ENCODE assay signal across 32 cellular contexts in genomic region chr5:123517479-123517878, GRCh38. TPM values are rescaled to one million over a fixed set of nuclear protein-coding genes. Genes with fewer than 3 reads are reported as not detected.
A peak's percentile ranks its signal among the peaks of the same experiment; 100 is the strongest.
DNase-seq lines count a peak whose midpoint lies in the region; ATAC-seq, FAIRE-seq and TF ChIP-seq lines count a peak whose summit lies in the region.
"Had no signal": no experiment of that assay in that cellular context is flagged by ENCODE, and none has a peak within 500 bp of the region (broad histone marks: within the 10 kb centered on the region; RNA-seq: fewer than 3 reads in every experiment).

No MANE protein-coding gene starts in this region.

- H3K9me2 ChIP-seq in DOHH2 (replicated peaks; ENCODE audit: control insufficient read depth, low read length): no peaks in the 10 kb centered on the region
- H3K9me2 ChIP-seq: SK-N-SH had no signal

- H3K4me3 Mint-ChIP-seq in IgD-negative memory B cell: peak overlapping the region in 3 of 4 donors; percentile 65 to 75 (median 71)
- H3K4me3 Mint-ChIP-seq: activated CD4-positive, alpha-beta T cell treated with anti-CD3 and anti-CD28 coated beads, Interleukin-2, amount 10 ng/mL, durations not matched to agents 7 days and 5 days; activated CD8-positive, alpha-beta memory T cell treated with anti-CD3 and anti-CD28 coated beads, Interleukin-2, amount 10 ng/mL, durations not matched to agents 7 days and 5 days; activated naive CD4-positive, alpha-beta T cell treated with anti-CD3 and anti-CD28 coated beads, Interleukin-2, amount 10 ng/mL, durations not matched to agents 7 days and 5 days; activated T-helper 1 cell treated with anti-CD3 and anti-CD28 coated beads, Interleukin-12 subunit alpha, Interleukin-12 subunit beta, Interleukin-2, Interleukin-4 antibody, amounts not matched to agents 30 ng/mL and 10 ng/mL and 1 ng/mL, durations not matched to agents 14 hours and 24 hours and 36 hours; T-helper 2 cell treated with Interferon-gamma antibody and Interleukin-4, amounts not matched to agents 5 μg/mL and 100 μg/mL, for 36 hours had no signal

- peak; percentile 88 for FAIRE-seq in GM19239 (lab: Jason Lieb, UNC)

- H3K27ac ChIP-seq in DOHH2 (ENCODE audit: low read depth, low read length) (no peak overlapping the region), uterus (no peak overlapping the region)
- H3K27ac ChIP-seq: BLaER1 treated with 17β-estradiol and CSF1 and Interleukin-3, amounts not matched to agents 10 nM and 100 nM; breast epithelium; GM23248; psoas muscle; RWPE1; upper lobe of right lung; VCaP had no signal

- H3K4me3 ChIP-seq in DOHH2 (ENCODE audit: low read length) (no peak overlapping the region), uterus (no peak overlapping the region)
- H3K4me3 ChIP-seq: BLaER1 treated with 17β-estradiol and CSF1 and Interleukin-3, amounts not matched to agents 10 nM and 100 nM; breast epithelium; GM23248; psoas muscle; upper lobe of right lung had no signal

- H3F3A ChIP-seq in DOHH2 (ENCODE audit: control insufficient read depth, insufficient read depth): peaks cover 4% of the 10 kb centered on the region

- H3K4me2 ChIP-seq in DOHH2 (ENCODE audit: low read length): peak overlapping the region; percentile 29
- H3K4me2 ChIP-seq: SK-N-SH had no signal

- peak overlapping the region; percentile 30 to 90 (median 71) for H3K27ac Mint-ChIP-seq in IgD-negative memory B cell
- H3K27ac Mint-ChIP-seq: activated CD4-positive, alpha-beta T cell treated with anti-CD3 and anti-CD28 coated beads, Interleukin-2, amount 10 ng/mL, durations not matched to agents 7 days and 5 days; activated CD8-positive, alpha-beta memory T cell treated with anti-CD3 and anti-CD28 coated beads, Interleukin-2, amount 10 ng/mL, durations not matched to agents 7 days and 5 days; activated naive CD4-positive, alpha-beta T cell treated with anti-CD3 and anti-CD28 coated beads, Interleukin-2, amount 10 ng/mL, durations not matched to agents 7 days and 5 days; activated T-helper 1 cell treated with anti-CD3 and anti-CD28 coated beads, Interleukin-12 subunit alpha, Interleukin-12 subunit beta, Interleukin-2, Interleukin-4 antibody, amounts not matched to agents 30 ng/mL and 10 ng/mL and 1 ng/mL, durations not matched to agents 14 hours and 24 hours and 36 hours; T-helper 2 cell treated with Interferon-gamma antibody and Interleukin-4, amounts not matched to agents 5 μg/mL and 100 μg/mL, for 36 hours had no signal

- H3K9me3 Mint-ChIP-seq in IgD-negative memory B cell: no peaks in the 10 kb centered on the region
- H3K9me3 Mint-ChIP-seq: activated CD4-positive, alpha-beta T cell treated with anti-CD3 and anti-CD28 coated beads, Interleukin-2, amount 10 ng/mL, durations not matched to agents 7 days and 5 days; activated naive CD4-positive, alpha-beta T cell treated with anti-CD3 and anti-CD28 coated beads, Interleukin-2, amount 10 ng/mL, durations not matched to agents 7 days and 5 days; activated T-helper 1 cell treated with anti-CD3 and anti-CD28 coated beads, Interleukin-12 subunit alpha, Interleukin-12 subunit beta, Interleukin-2, Interleukin-4 antibody, amounts not matched to agents 30 ng/mL and 10 ng/mL and 1 ng/mL, durations not matched to agents 14 hours and 24 hours and 36 hours; T-helper 2 cell treated with Interferon-gamma antibody and Interleukin-4, amounts not matched to agents 5 μg/mL and 100 μg/mL, for 36 hours had no signal

- H3K4me1 ChIP-seq in DOHH2 (ENCODE audit: control insufficient read depth, low read length) (peaks cover 63% of the 10 kb centered on the region), uterus (no peaks in the 10 kb centered on the region)
- H3K4me1 ChIP-seq: breast epithelium had no signal

- H3K36me3 Mint-ChIP-seq in IgD-negative memory B cell: no peaks in the 10 kb centered on the region

- H3K9me3 ChIP-seq in DOHH2 (ENCODE audit: control insufficient read depth, insufficient read depth, low read length) (no peaks in the 10 kb centered on the region), uterus (no peaks in the 10 kb centered on the region)
- H3K9me3 ChIP-seq: breast epithelium, Caco-2, psoas muscle, SK-N-SH, upper lobe of right lung had no signal

- ATAC-seq in HG03342 (IDR thresholded peaks at IDR 0.05; ENCODE audit: unreplicated experiment): no peak
- ATAC-seq: psoas muscle, upper lobe of right lung had no signal

- H4K20me1 ChIP-seq in DOHH2 (ENCODE audit: control insufficient read depth, insufficient read depth, low read depth, low read length): peaks cover 13% of the 10 kb centered on the region

- no peak for TF ChIP-seq POLR2A in uterus (IDR thresholded peaks at IDR 0.05)

- in situ Hi-C loops in G401 (cut with HindIII; ENCODE audit: low sequenced_read_pairs): no loop called here

- peaks cover 57 to 64% (median 58%) of the 10 kb centered on the region in 3 donors for H3K4me1 Mint-ChIP-seq in IgD-negative memory B cell

- H3K79me2 ChIP-seq in DOHH2 (ENCODE audit: control insufficient read depth, low read length): peaks cover 96% of the 10 kb centered on the region

- H3K36me3 ChIP-seq in DOHH2 (ENCODE audit: control insufficient read depth, low read length): no peaks in the 10 kb centered on the region
- no peaks in the 10 kb centered on the region for H3K36me3 ChIP-seq in uterus
- H3K36me3 ChIP-seq: breast epithelium, upper lobe of right lung had no signal

- H3K27me3 ChIP-seq in DOHH2 (ENCODE audit: control insufficient read depth, low read length) (no peaks in the 10 kb centered on the region), uterus (no peaks in the 10 kb centered on the region)
- H3K27me3 ChIP-seq: BLaER1 treated with 17β-estradiol and CSF1 and Interleukin-3, amounts not matched to agents 10 nM and 100 nM; breast epithelium; upper lobe of right lung had no signal

- no peaks in the 10 kb centered on the region for H3K27me3 Mint-ChIP-seq in IgD-negative memory B cell
- H3K27me3 Mint-ChIP-seq: activated CD4-positive, alpha-beta T cell treated with anti-CD3 and anti-CD28 coated beads, Interleukin-2, amount 10 ng/mL, durations not matched to agents 7 days and 5 days; activated CD8-positive, alpha-beta memory T cell treated with anti-CD3 and anti-CD28 coated beads, Interleukin-2, amount 10 ng/mL, durations not matched to agents 7 days and 5 days; activated naive CD4-positive, alpha-beta T cell treated with anti-CD3 and anti-CD28 coated beads, Interleukin-2, amount 10 ng/mL, durations not matched to agents 7 days and 5 days had no signal

- no peak for DNase-seq in GM19239 (ENCODE audit: insufficient read length, low spot score)
- DNase-seq in germinal center (ENCODE audit: low spot score): peak; percentile 16
- no peak for DNase-seq in uterus
- DNase-seq in GM03348 (ENCODE audit: low spot score): no peak
- DNase-seq in G401 (ENCODE audit: low spot score): no peak
- DNase-seq: ACHN; activated CD8-positive, alpha-beta memory T cell treated with anti-CD3 and anti-CD28 coated beads, Interleukin-2, amount 10 ng/mL, durations not matched to agents 7 days and 5 days; activated naive CD4-positive, alpha-beta T cell treated with anti-CD3 and anti-CD28 coated beads, Interleukin-2, amount 10 ng/mL, durations not matched to agents 7 days and 5 days; amygdala; Caco-2; DND-41; effector memory CD4-positive, alpha-beta T cell; foreskin fibroblast; GM23248; left colon; NCI-H2171; NCI-H526 treated with DMSO at 0.1 percent for 48 hours; psoas muscle; SK-N-SH; stimulated activated CD8-positive, alpha-beta memory T cell treated with anti-CD3 and anti-CD28 coated beads, Interleukin-4, amount 100 ng/mL, for 48 hours; substantia nigra; upper lobe of right lung had no signal

- TF ChIP-seq CTCF in DOHH2 (IDR thresholded peaks at IDR 0.05; ENCODE audit: low read depth, low read length, poor library complexity, severe bottlenecking): no peak
- TF ChIP-seq CTCF in uterus (IDR thresholded peaks at IDR 0.05): no peak

- intact Hi-C loops in uterus (cut with DNase I; ENCODE audit: low total_unique reads): no loop called here

RNA-seq across cellular contexts. Expression of gene CSNK1G3, which starts 5.5 kb away (rescaled TPM):
- 53.6 TPM for polyA plus RNA-seq in IgD-negative memory B cell
- 100 to 1,000 TPM in 1 of 4 donors, 10 to 100 TPM in 3; 42.8 to 151 (median 73.4) TPM for total RNA-seq in uterus
- total RNA-seq in G401 (2014; rRNA removed; shearing (Covaris generic)): 23.8 and 30.0 TPM in 2 replicates
